Comparison of ENCODE assay signal across 33 cellular contexts in the genomic region with DNA sequence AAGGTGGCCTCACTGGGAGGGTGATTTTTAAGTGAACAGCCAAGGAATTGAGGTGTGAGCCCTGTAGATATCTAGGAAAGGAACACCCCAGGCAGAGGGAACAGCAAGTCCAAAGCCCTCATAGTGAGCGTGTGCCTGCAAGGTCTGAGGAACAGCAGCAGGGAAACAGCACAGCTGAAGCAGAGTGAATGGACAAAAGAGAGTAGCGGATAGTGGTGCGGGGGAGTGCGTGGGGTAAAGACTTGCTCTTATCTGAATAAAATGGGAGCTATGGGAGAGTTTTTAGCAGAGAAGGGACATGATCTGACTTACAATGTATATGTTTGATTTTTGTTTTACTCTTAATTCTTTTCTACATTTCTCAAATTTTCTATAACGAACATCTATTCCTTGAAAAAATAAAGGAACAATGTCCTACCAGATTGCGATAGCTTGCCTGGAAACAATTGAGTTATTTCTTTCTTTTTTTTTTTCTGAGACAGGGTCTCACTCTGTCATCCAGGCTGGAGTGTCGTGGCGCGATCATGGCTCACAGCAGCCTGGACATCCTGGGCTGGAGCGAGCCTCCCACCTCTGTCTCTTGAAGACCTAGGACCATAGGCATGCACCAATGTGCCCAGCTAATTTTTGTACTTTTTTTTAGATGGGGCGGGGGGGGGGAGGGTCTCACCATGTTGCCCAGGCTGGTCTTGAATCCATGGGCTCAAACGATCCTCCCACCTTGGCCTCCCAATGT.
"Had no signal": no experiment of that assay in that cellular context is flagged by ENCODE, and none has a peak within 500 bp of the region (broad histone marks: within the 10 kb centered on the region; RNA-seq: fewer than 3 reads in every experiment).

No MANE protein-coding gene starts in this region.

- H3K4me1 ChIP-seq: adrenal gland, body of pancreas, breast epithelium had no signal

- H3K4me2 ChIP-seq: PC-9 had no signal

- H3K9me3 ChIP-seq: adrenal gland, body of pancreas, breast epithelium had no signal

- H3K4me3 ChIP-seq: adrenal gland, body of pancreas, breast epithelium, PC-9 had no signal

- H3K27ac Mint-ChIP-seq: activated CD8-positive, alpha-beta T cell treated with anti-CD3 and anti-CD28 coated beads for 36 hours; activated naive CD4-positive, alpha-beta T cell treated with anti-CD3 and anti-CD28 coated beads, Interleukin-2, amount 50 U/mL, for 24 hours; activated T-cell treated with anti-CD3 and anti-CD28 coated beads, Interleukin-2, amount 50 U/mL, for 72 hours; activated T-helper 17 cell treated with anti-CD3 and anti-CD28 coated beads, Interleukin-2, amount 50 U/mL, for 72 hours had no signal

- DNase-seq: activated CD4-positive, alpha-beta T cell treated with anti-CD3 and anti-CD28 coated beads for 1 hour; activated CD4-positive, alpha-beta T cell treated with anti-CD3 and anti-CD28 coated beads for 48 hours; activated CD4-positive, CD25-positive, alpha-beta regulatory T cell; activated CD8-positive, alpha-beta T cell treated with anti-CD3 and anti-CD28 coated beads for 36 hours; activated effector memory CD4-positive, alpha-beta T cell treated with anti-CD3 and anti-CD28 coated beads, Interleukin-2, amount 50 U/mL, for 16 hours; activated naive CD4-positive, alpha-beta T cell; activated T-cell treated with anti-CD3 and anti-CD28 coated beads, Interleukin-2, amount 50 U/mL, for 1 hour; activated T-cell treated with anti-CD3 and anti-CD28 coated beads, Interleukin-2, amount 50 U/mL, for 72 hours; adrenal gland; body of pancreas; NCI-H1092 treated with DMSO at 0.1 percent for 48 hours; NCI-H1417; NCI-H146; NCI-H187; NCI-H2029 treated with DMSO at 0.1 percent for 48 hours; NCI-H2107; NCI-H2171; NCI-H510A; NCI-H526; NCI-H748 treated with DMSO at 0.1 percent for 48 hours; NK-92 treated with Interleukin-12 subunit alpha and Interleukin-12 subunit beta, amount 100 ng/mL, for 24 hours; PC-9; SIG-M5; T-cell; T-helper 2 cell; T-helper 9 cell; WERI-Rb-1 had no signal

- H3K36me3 Mint-ChIP-seq: T-cell had no signal

- H3K4me1 Mint-ChIP-seq: activated naive CD4-positive, alpha-beta T cell treated with anti-CD3 and anti-CD28 coated beads, Interleukin-2, amount 50 U/mL, for 24 hours; activated T-helper 17 cell treated with anti-CD3 and anti-CD28 coated beads, Interleukin-2, amount 50 U/mL, for 72 hours; T-cell had no signal

- H3K27me3 ChIP-seq: adrenal gland, body of pancreas, breast epithelium had no signal

- H2AFZ ChIP-seq: PC-9 had no signal

- H3K36me3 ChIP-seq: adrenal gland, breast epithelium, WERI-Rb-1 had no signal

- H3K4me3 Mint-ChIP-seq: activated CD8-positive, alpha-beta T cell treated with anti-CD3 and anti-CD28 coated beads for 36 hours; activated naive CD4-positive, alpha-beta T cell treated with anti-CD3 and anti-CD28 coated beads, Interleukin-2, amount 50 U/mL, for 24 hours; activated T-cell treated with anti-CD3 and anti-CD28 coated beads, Interleukin-2, amount 50 U/mL, for 72 hours; activated T-helper 17 cell treated with anti-CD3 and anti-CD28 coated beads, Interleukin-2, amount 50 U/mL, for 72 hours; T-cell had no signal

- ATAC-seq: activated CD8-positive, alpha-beta T cell treated with anti-CD3 and anti-CD28 coated beads for 36 hours; activated T-cell treated with anti-CD3 and anti-CD28 coated beads, Interleukin-2, amount 50 U/mL, for 72 hours; activated T-helper 17 cell treated with anti-CD3 and anti-CD28 coated beads, Interleukin-2, amount 50 U/mL, for 72 hours; body of pancreas; Right ventricle myocardium inferior; SK-N-SH treated with all-trans-retinoic acid at 6 μM for 48 hours; T-cell had no signal

- H3K27me3 Mint-ChIP-seq: activated CD8-positive, alpha-beta T cell treated with anti-CD3 and anti-CD28 coated beads for 36 hours; activated naive CD4-positive, alpha-beta T cell treated with anti-CD3 and anti-CD28 coated beads, Interleukin-2, amount 50 U/mL, for 24 hours; T-cell had no signal

- H3K27ac ChIP-seq: adrenal gland, body of pancreas, breast epithelium, PC-9, RWPE1, WERI-Rb-1 had no signal
